In genomic region chr4:39638358-39639239, GRCh38 we compare ENCODE assay signal across 8 cellular contexts. TPM values are rescaled to one million over a fixed set of nuclear protein-coding genes. Genes with fewer than 3 reads are reported as not detected.
DNase-seq lines count a peak whose midpoint lies in the region; ATAC-seq and TF ChIP-seq lines count a peak whose summit lies in the region.

Gene SMIM14, minus strand, starts transcription at chr4:39638865. Its CDS starts 33,720 bp downstream, at chr4:39605145.

- peak within 1 kb of the TSS; percentile 86 for H3K27ac Mint-ChIP-seq in activated CD4-positive, alpha-beta T cell treated with anti-CD3 and anti-CD28 coated beads for 36 hours

- DNase-seq in AML-193 (lab: John Stamatoyannopoulos, UW) = peak; percentile 89 to 91
- DNase-seq in NCI-H460 (ENCODE audit: extremely low read depth, low read depth) = peak; percentile 97
- peak; percentile 94 for DNase-seq in activated CD4-positive, alpha-beta T cell treated with anti-CD3 and anti-CD28 coated beads for 36 hours
- peak; percentile 99 for DNase-seq in choroid plexus epithelial cell (ENCODE audit: low read depth)
- DNase-seq in kidney glomerular epithelial cell (lab: John Stamatoyannopoulos, UW) = peak; percentile 91
- DNase-seq in stimulated activated CD4-positive, alpha-beta T cell treated with anti-CD3 and anti-CD28 coated beads, Interleukin-15, amount 100 ng/mL, for 48 hours (ENCODE audit: low read depth in 2 of 2) = peak; percentile 74 to 86

- ATAC-seq in GM19043 (IDR thresholded peaks at IDR 0.05; ENCODE audit: low read depth, unreplicated experiment) (peak; percentile 64), HG03354 (IDR thresholded peaks at IDR 0.05; ENCODE audit: poor library complexity, severe bottlenecking, unreplicated experiment) (peak; percentile 74)
- ATAC-seq in activated CD4-positive, alpha-beta T cell treated with anti-CD3 and anti-CD28 coated beads for 36 hours = peak; percentile 87

- no peak for TF ChIP-seq CTCF in choroid plexus epithelial cell (conservative IDR thresholded peaks at IDR 0.05; ENCODE audit: low read depth, low read length)

- H3K4me3 Mint-ChIP-seq in activated CD4-positive, alpha-beta T cell treated with anti-CD3 and anti-CD28 coated beads for 36 hours = peak within 1 kb of the TSS; percentile 83

- peaks cover 33% of the 10 kb centered on the region for H3K4me1 Mint-ChIP-seq in activated CD4-positive, alpha-beta T cell treated with anti-CD3 and anti-CD28 coated beads for 36 hours

- intact Hi-C loops in activated CD4-positive, alpha-beta T cell treated with anti-CD3 and anti-CD28 coated beads for 36 hours (cut with DNase I, micrococcal nuclease) = loop anchor here (1.0 to 5.0 kb wide), 10 partner anchors 57 to 669 kb away; partner anchors contain the start of genes LIAS (in 2 of the 2), RPL9 (in 2 of the 2), UGDH (in 2 of the 2) and RFC1 (in 1 of the 2)

- H3K36me3 Mint-ChIP-seq in activated CD4-positive, alpha-beta T cell treated with anti-CD3 and anti-CD28 coated beads for 36 hours (ENCODE audit: low read depth) = no peaks in the 10 kb centered on the region

- H3K9me3 Mint-ChIP-seq in activated CD4-positive, alpha-beta T cell treated with anti-CD3 and anti-CD28 coated beads for 36 hours (ENCODE audit: low read depth) = no peaks in the 10 kb centered on the region

- peak within 1 kb of the TSS; percentile 96 for H3K4me3 ChIP-seq in choroid plexus epithelial cell (ENCODE audit: low read depth, low read length)

- H3K27me3 Mint-ChIP-seq in activated CD4-positive, alpha-beta T cell treated with anti-CD3 and anti-CD28 coated beads for 36 hours = no peaks in the 10 kb centered on the region

- CTCF ChIA-PET in activated CD4-positive, alpha-beta T cell treated with anti-CD3 and anti-CD28 coated beads for 36 hours (lab: Charles Lee) = interaction anchor here (0.6 to 1.7 kb wide), 9 partner anchors 25 to 286 kb away, joined by 3 to 5 read pairs (median 3); partner anchors contain the start of genes UBE2K and UGDH

- POLR2A ChIA-PET in activated CD4-positive, alpha-beta T cell treated with anti-CD3 and anti-CD28 coated beads for 36 hours (lab: Charles Lee) = interaction anchor here (0.6 to 1.6 kb wide), 7 partner anchors 14 to 1133 kb away, joined by 3 to 8 read pairs (median 3); partner anchors contain the start of genes LIAS, RPL9 and UGDH

RNA-seq across cellular contexts. Expression of gene SMIM14, which starts in this region (rescaled TPM):
- total RNA-seq in NCI-H460 (2014; rRNA removed; shearing (Covaris generic)) = 28.3 and 40.1 TPM in 2 replicates
- 10.8 and 14.7 TPM in 2 replicates for polyA plus RNA-seq in NCI-H460 (2014; cell fraction: nucleus; rRNA removed)
- 1 to 10 TPM; 1.4 to 2.0 TPM for total RNA-seq in activated CD4-positive, alpha-beta T cell treated with anti-CD3 and anti-CD28 coated beads for 36 hours

Comparison
In these comparisons a context has a peak if more than half of its experiments do, and no peak if none do; other contexts are left out.
1. Peak in every context shown above with its lines: DNase-seq, ATAC-seq and H3K4me3 ChIP-seq.